ENCODE assay signal across 8 cellular contexts in genomic region chr17:4968916-4969550, GRCh38. TPM values are rescaled to one million over a fixed set of nuclear protein-coding genes. Genes with fewer than 3 reads are reported as not detected.
DNase-seq lines count a peak whose midpoint lies in the region; ATAC-seq and TF ChIP-seq lines count a peak whose summit lies in the region.

No MANE protein-coding gene starts in this region.

- 53 to 66% methylated on average over 20 of the region's 20 CpGs for WGBS in esophagus, 2 donors

- peak overlapping the region; percentile 92 for H3K4me2 ChIP-seq in SU-DHL-6 (ENCODE audit: low read depth, low read length, poor library complexity, severe bottlenecking)

- peak; percentile 88 for DNase-seq in activated CD8-positive, alpha-beta memory T cell treated with anti-CD3 and anti-CD28 coated beads for 24 hours
- DNase-seq in activated CD8-positive, alpha-beta memory T cell treated with anti-CD3 and anti-CD28 coated beads, Interleukin-2, amount 50 U/mL, for 4 hours = no peak

- H3K27me3 ChIP-seq in SU-DHL-6 (ENCODE audit: low read length) = no peaks in the 10 kb centered on the region
- no peaks in the 10 kb centered on the region for H3K27me3 ChIP-seq in esophagus (ENCODE audit: control insufficient read depth in 1 of 2, insufficient read depth in 2 of 2, low read length in 2 of 2)
- no peaks in the 10 kb centered on the region for H3K27me3 ChIP-seq in rectal smooth muscle tissue (ENCODE audit: control insufficient read depth, insufficient read depth, low read length)

- H3K4me1 ChIP-seq in esophagus (ENCODE audit: control insufficient read depth in 2 of 2, insufficient read depth in 2 of 2, low read length in 1 of 2) = peaks cover 9 to 18% of the 10 kb centered on the region in 2 donors
- peaks cover 22% of the 10 kb centered on the region for H3K4me1 ChIP-seq in rectal smooth muscle tissue (ENCODE audit: control insufficient read depth, insufficient read depth, low read length)

- no peaks in the 10 kb centered on the region for H3K9me3 ChIP-seq in SU-DHL-6 (ENCODE audit: insufficient read depth, low read length)
- H3K9me3 ChIP-seq in esophagus (ENCODE audit: control insufficient read depth in 2 of 2, insufficient read depth in 1 of 2, low read depth in 1 of 2, low read length in 1 of 2) = no peaks in the 10 kb centered on the region

- ATAC-seq in HG03521 (IDR thresholded peaks at IDR 0.05; ENCODE audit: unreplicated experiment) (no peak), HG03378 (IDR thresholded peaks at IDR 0.05; ENCODE audit: unreplicated experiment) (no peak), GM21515 (IDR thresholded peaks at IDR 0.05; ENCODE audit: unreplicated experiment) (no peak)

- no peak for TF ChIP-seq CTCF in SU-DHL-6 (IDR thresholded peaks at IDR 0.05; ENCODE audit: insufficient read depth, low read length, poor library complexity, severe bottlenecking)

- peaks cover 8% of the 10 kb centered on the region; the same call in 1 of the 2 replicates for H3K79me2 ChIP-seq in SU-DHL-6 (ENCODE audit: insufficient read depth, low read length)

- H3K9ac ChIP-seq in SU-DHL-6 (ENCODE audit: low read length) (peak overlapping the region; percentile 81; the same call in 1 of the 2 replicates), rectal smooth muscle tissue (ENCODE audit: low read length) (peak overlapping the region; percentile 83)

- no peaks in the 10 kb centered on the region for H3F3A ChIP-seq in SU-DHL-6 (ENCODE audit: insufficient read depth)

- H3K27ac ChIP-seq in SU-DHL-6 (ENCODE audit: low read depth, low read length) (no peak overlapping the region), esophagus (ENCODE audit: low read depth in 2 of 2, low read length in 1 of 2) (peak overlapping the region; percentile 87 to 99), rectal smooth muscle tissue (ENCODE audit: low read depth, low read length) (peak overlapping the region; percentile 91)

- no peaks in the 10 kb centered on the region for H4K20me1 ChIP-seq in SU-DHL-6 (ENCODE audit: low read depth, low read length)

- no peaks in the 10 kb centered on the region for H3K9me2 ChIP-seq in SU-DHL-6 (replicated peaks; ENCODE audit: insufficient read depth, low read length)

- no peak overlapping the region for H2AFZ ChIP-seq in SU-DHL-6 (ENCODE audit: low read depth, low read length, severe bottlenecking)

- H3K4me3 ChIP-seq in SU-DHL-6 (ENCODE audit: insufficient read depth, low read length, poor library complexity, severe bottlenecking) = no peak overlapping the region
- peak overlapping the region; percentile 20 to 65 for H3K4me3 ChIP-seq in esophagus (ENCODE audit: low read depth in 1 of 2, low read length in 2 of 2)
- peak overlapping the region; percentile 80 for H3K4me3 ChIP-seq in rectal smooth muscle tissue (ENCODE audit: low read length)

- no peaks in the 10 kb centered on the region for H3K36me3 ChIP-seq in SU-DHL-6 (ENCODE audit: low read length)
- H3K36me3 ChIP-seq in esophagus (ENCODE audit: control insufficient read depth in 2 of 2, insufficient read depth in 2 of 2, low read length in 1 of 2) = peaks cover 0 to 27% of the 10 kb centered on the region in 2 donors
- peaks cover 21% of the 10 kb centered on the region for H3K36me3 ChIP-seq in rectal smooth muscle tissue (ENCODE audit: control insufficient read depth, insufficient read depth, low read length)

RNA-seq across cellular contexts. Expression of gene SPAG7, which starts 1.4 kb away (rescaled TPM):
- polyA plus RNA-seq in esophagus = 10 to 100 TPM; 48.9 to 56.4 TPM

RNA-seq across cellular contexts. Expression of gene ENO3, which starts 18.1 kb away (rescaled TPM):
- 10 to 100 TPM in 1 of 2 donors, 1 to 10 TPM in 1; 1.7 to 10.8 TPM for polyA plus RNA-seq in esophagus

RNA-seq across cellular contexts. Expression of gene CAMTA2, which starts 18.4 kb away (rescaled TPM):
- 10 to 100 TPM; 26.3 to 50.8 TPM for polyA plus RNA-seq in esophagus

RNA-seq across cellular contexts. Expression of gene PFN1, which starts 20.7 kb away (rescaled TPM):
- 100 to 1,000 TPM; 371 to 761 TPM for polyA plus RNA-seq in esophagus

RNA-seq across cellular contexts. Expression of gene INCA1, which starts 28.3 kb away (rescaled TPM):
- polyA plus RNA-seq in esophagus = 1 to 10 TPM in 1 of 2 donors, under 1 TPM in 1; 0.67 to 1.2 TPM
